18 cellular contexts compared by ENCODE assay signal in genomic region chr14:69395929-69396328, GRCh38. TPM values are rescaled to one million over a fixed set of nuclear protein-coding genes. Genes with fewer than 3 reads are reported as not detected.
DNase-seq lines count a peak whose midpoint lies in the region; ATAC-seq and TF ChIP-seq lines count a peak whose summit lies in the region.
"Had no signal": no experiment of that assay in that cellular context is flagged by ENCODE, and none has a peak within 500 bp of the region (broad histone marks: within the 10 kb centered on the region; RNA-seq: fewer than 3 reads in every experiment).

No MANE protein-coding gene starts in this region.

- peaks cover 47% of the 10 kb centered on the region for H3K36me3 ChIP-seq in CD4-positive, CD25-positive, alpha-beta regulatory T cell (ENCODE audit: control insufficient read depth, insufficient read depth, low read length)
- peaks cover 33% of the 10 kb centered on the region for H3K36me3 ChIP-seq in right atrium auricular region
- peaks cover 4 to 54% (median 31%) of the 10 kb centered on the region in 4 donors for H3K36me3 ChIP-seq in sigmoid colon

- no peak overlapping the region for H2AK5ac ChIP-seq in H9 (ENCODE audit: insufficient read length, low read length)

- H3K23ac ChIP-seq in H9 (ENCODE audit: insufficient read length, low read depth, low read length), result no peak overlapping the region

- no peaks in the 10 kb centered on the region for H3K9me3 Mint-ChIP-seq in CD4-positive, CD25-positive, alpha-beta regulatory T cell
- H3K9me3 Mint-ChIP-seq in H9 (no peaks in the 10 kb centered on the region), memory B cell (no peaks in the 10 kb centered on the region)
- H3K9me3 Mint-ChIP-seq in activated CD4-positive, alpha-beta memory T cell treated with anti-CD3 and anti-CD28 coated beads, Interleukin-2, amount 10 ng/mL, durations not matched to agents 7 days and 5 days, result no peaks in the 10 kb centered on the region
- H3K9me3 Mint-ChIP-seq: naive thymus-derived CD8-positive, alpha-beta T cell had no signal

- H3K4me1 Mint-ChIP-seq in CD4-positive, CD25-positive, alpha-beta regulatory T cell, result peaks cover 49 to 92% (median 70%) of the 10 kb centered on the region in 4 donors
- H3K4me1 Mint-ChIP-seq in H9 (peaks cover 37 to 44% of the 10 kb centered on the region in 2 experiments), memory B cell (peaks cover 35% of the 10 kb centered on the region)
- H3K4me1 Mint-ChIP-seq in activated CD4-positive, alpha-beta memory T cell treated with anti-CD3 and anti-CD28 coated beads, Interleukin-2, amount 10 ng/mL, durations not matched to agents 7 days and 5 days, result peaks cover 73% of the 10 kb centered on the region

- no peak overlapping the region for H3T11ph ChIP-seq in H9 (ENCODE audit: low read length)

- H3K79me2 ChIP-seq in H9 (ENCODE audit: insufficient read depth, low read length), result peaks cover 53% of the 10 kb centered on the region; the same call in 1 of the 2 replicates

- TF ChIP-seq EP300 in sigmoid colon (IDR thresholded peaks at IDR 0.05), result no peak

- H3K4me3 ChIP-seq in CD4-positive, CD25-positive, alpha-beta regulatory T cell (ENCODE audit: low read depth, low read length), result no peak overlapping the region
- H3K4me3 ChIP-seq in right atrium auricular region (no peak overlapping the region), sigmoid colon (no peak overlapping the region)
- H3K4me3 ChIP-seq: SJSA1, thyroid gland had no signal

- no peak overlapping the region for H4K91ac ChIP-seq in H9 (ENCODE audit: insufficient read length, low read depth, low read length)

- H2BK15ac ChIP-seq in H9 (ENCODE audit: low read depth, low read length), result no peak overlapping the region

- H3K56ac ChIP-seq in H9 (ENCODE audit: insufficient read length, low read depth, low read length), result no peak overlapping the region

- WGBS in H9 (ENCODE audit: extremely low coverage, insufficient read length, low lambda C conversion rate), result no CpG with 5 or more reads among the region's 4 CpGs
- 82 to 91% methylated on average over 4 of the region's 4 CpGs for WGBS in sigmoid colon, 2 donors

- no peaks in the 10 kb centered on the region for H3K27me3 Mint-ChIP-seq in CD4-positive, CD25-positive, alpha-beta regulatory T cell
- no peaks in the 10 kb centered on the region for H3K27me3 Mint-ChIP-seq in H9 (ENCODE audit: low read depth)
- H3K27me3 Mint-ChIP-seq in activated CD4-positive, alpha-beta memory T cell treated with anti-CD3 and anti-CD28 coated beads, Interleukin-2, amount 10 ng/mL, durations not matched to agents 7 days and 5 days, result no peaks in the 10 kb centered on the region
- H3K27me3 Mint-ChIP-seq in memory B cell, result no peaks in the 10 kb centered on the region
- H3K27me3 Mint-ChIP-seq: naive thymus-derived CD8-positive, alpha-beta T cell had no signal

- POLR2A ChIA-PET in activated CD4-positive, alpha-beta memory T cell treated with anti-CD3 and anti-CD28 coated beads, Interleukin-2, amount 10 ng/mL, durations not matched to agents 7 days and 5 days (lab: Charles Lee), result interaction anchor here (1.6 to 4.1 kb wide), 3 partner anchors 9 to 20 kb away, joined by 3 to 35 read pairs (median 12); no protein-coding TSS in a partner anchor

- no peak overlapping the region for H3K14ac ChIP-seq in H9 (ENCODE audit: insufficient read depth, low read length)

- intact Hi-C loops in sigmoid colon (cut with DNase I), result loop anchor here (5.0 to 10.0 kb wide), 3 partner anchors 154 to 366 kb away; partner anchors contain the start of gene DCAF5

- H3K4me2 ChIP-seq in H9 (ENCODE audit: insufficient read depth, insufficient read length, low read length), result no peak overlapping the region

- H2BK120ac ChIP-seq in H9 (ENCODE audit: low read depth, low read length, poor library complexity, severe bottlenecking), result no peak overlapping the region

- H3K9ac ChIP-seq in H9 (ENCODE audit: extremely low read depth, insufficient read length, low read length), result no peak overlapping the region

- H3K9me3 ChIP-seq in CD4-positive, CD25-positive, alpha-beta regulatory T cell (ENCODE audit: control insufficient read depth in 2 of 2, low read length in 2 of 2), result no peaks in the 10 kb centered on the region
- no peaks in the 10 kb centered on the region for H3K9me3 ChIP-seq in H9 (ENCODE audit: control insufficient read depth, low read depth, low read length)
- no peaks in the 10 kb centered on the region for H3K9me3 ChIP-seq in right atrium auricular region
- no peaks in the 10 kb centered on the region for H3K9me3 ChIP-seq in sigmoid colon
- H3K9me3 ChIP-seq: SJSA1, thyroid gland had no signal

- no peak for DNase-seq in CD4-positive, CD25-positive, alpha-beta regulatory T cell
- DNase-seq in H9, result no peak
- DNase-seq in activated CD4-positive, alpha-beta memory T cell treated with anti-CD3 and anti-CD28 coated beads, Interleukin-2, amount 10 ng/mL, durations not matched to agents 7 days and 5 days, result no peak
- DNase-seq in memory B cell (ENCODE audit: low spot score in 2 of 2), result no peak
- no peak for DNase-seq in right atrium auricular region (ENCODE audit: low spot score)
- no peak for DNase-seq in sigmoid colon
- DNase-seq in LoVo (ENCODE audit: low spot score), result no peak
- DNase-seq: activated gamma-delta T cell treated with Interleukin-2 at 50 U/mL for 16 hours; cerebellar nuclear complex; KG1; naive thymus-derived CD8-positive, alpha-beta T cell; NCI-H1694 treated with DMSO at 0.1 percent for 48 hours; NCI-H774; small intestine; thyroid gland had no signal

- CTCF ChIA-PET in activated CD4-positive, alpha-beta memory T cell treated with anti-CD3 and anti-CD28 coated beads, Interleukin-2, amount 10 ng/mL, durations not matched to agents 7 days and 5 days (lab: Charles Lee), result interaction anchor here (1.8 to 2.3 kb wide), 2 partner anchors 10 to 64 kb away, joined by 4 to 11 read pairs; no protein-coding TSS in a partner anchor

- H2BK5ac ChIP-seq in H9 (ENCODE audit: insufficient read length, low read length), result no peak overlapping the region

- H3K4ac ChIP-seq in H9 (ENCODE audit: low read depth, low read length), result no peak overlapping the region

- no peaks in the 10 kb centered on the region for H3K27me3 ChIP-seq in CD4-positive, CD25-positive, alpha-beta regulatory T cell (ENCODE audit: control insufficient read depth, insufficient read depth, low read length)
- H3K27me3 ChIP-seq in H9 (ENCODE audit: insufficient read depth, low read length) (no peaks in the 10 kb centered on the region), right atrium auricular region (no peaks in the 10 kb centered on the region), sigmoid colon (no peaks in the 10 kb centered on the region)
- H3K27me3 ChIP-seq: SJSA1, thyroid gland had no signal

- H3K79me1 ChIP-seq in H9 (ENCODE audit: insufficient read depth, low read depth, low read length, poor library complexity, severe bottlenecking), result peaks cover 7% of the 10 kb centered on the region

- H3K4me3 Mint-ChIP-seq in CD4-positive, CD25-positive, alpha-beta regulatory T cell, result peak overlapping the region; percentile 13 to 95 (median 88)
- peak overlapping the region; percentile 39 to 94; a peak in 3 of 5 replicates for H3K4me3 Mint-ChIP-seq in H9
- peak overlapping the region; percentile 11 for H3K4me3 Mint-ChIP-seq in activated CD4-positive, alpha-beta memory T cell treated with anti-CD3 and anti-CD28 coated beads, Interleukin-2, amount 10 ng/mL, durations not matched to agents 7 days and 5 days
- no peak overlapping the region for H3K4me3 Mint-ChIP-seq in memory B cell

- no peak overlapping the region for H4K8ac ChIP-seq in H9 (replicated peaks; ENCODE audit: insufficient read length, low read depth, low read length)

- H2AFZ ChIP-seq in H9 (ENCODE audit: low read length), result no peak overlapping the region

- no peak overlapping the region for H2BK12ac ChIP-seq in H9 (ENCODE audit: insufficient read length, low read depth, low read length)

- no peak overlapping the region for H3K18ac ChIP-seq in H9 (ENCODE audit: insufficient read length, low read depth, low read length)

- TF ChIP-seq CTCF in H9 (conservative IDR thresholded peaks at IDR 0.05) (no peak), right atrium auricular region (IDR thresholded peaks at IDR 0.05) (no peak), sigmoid colon (IDR thresholded peaks at IDR 0.05) (no peak)

- no peak for ATAC-seq in CD4-positive, CD25-positive, alpha-beta regulatory T cell (ENCODE audit: low read depth in 2 of 2)
- ATAC-seq in memory B cell (ENCODE audit: low read depth), result no peak
- ATAC-seq: esophagus mucosa; left lobe of liver; naive thymus-derived CD8-positive, alpha-beta T cell had no signal

- peaks cover 47% of the 10 kb centered on the region for H3K36me3 Mint-ChIP-seq in CD4-positive, CD25-positive, alpha-beta regulatory T cell
- H3K36me3 Mint-ChIP-seq in H9 (ENCODE audit: insufficient read depth in 1 of 3, low read depth in 3 of 3) (peaks cover 46 to 61% (median 59%) of the 10 kb centered on the region in 3 experiments; a peak in 6 of 7 replicates), memory B cell (peaks cover 30% of the 10 kb centered on the region)
- H3K36me3 Mint-ChIP-seq in activated CD4-positive, alpha-beta memory T cell treated with anti-CD3 and anti-CD28 coated beads, Interleukin-2, amount 10 ng/mL, durations not matched to agents 7 days and 5 days (ENCODE audit: low read depth), result peaks cover 73% of the 10 kb centered on the region

- peak overlapping the region in 1 of 3 donors; percentile 39 for H3K27ac Mint-ChIP-seq in CD4-positive, CD25-positive, alpha-beta regulatory T cell
- H3K27ac Mint-ChIP-seq in H9 (peak overlapping the region in 1 of 3 experiments; percentile 78; a peak in 2 of 7 replicates), memory B cell (peak overlapping the region; percentile 52)
- H3K27ac Mint-ChIP-seq in activated CD4-positive, alpha-beta memory T cell treated with anti-CD3 and anti-CD28 coated beads, Interleukin-2, amount 10 ng/mL, durations not matched to agents 7 days and 5 days, result no peak overlapping the region

- no peak for TF ChIP-seq POLR2A in sigmoid colon (IDR thresholded peaks at IDR 0.05)

- no peaks in the 10 kb centered on the region for H4K20me1 ChIP-seq in H9 (ENCODE audit: control insufficient read depth, insufficient read depth, insufficient read length)

- no peak overlapping the region for H4K5ac ChIP-seq in H9 (ENCODE audit: insufficient read length, low read depth, low read length)

- H3K4me1 ChIP-seq in CD4-positive, CD25-positive, alpha-beta regulatory T cell (ENCODE audit: control insufficient read depth, insufficient read depth, low read length, poor library complexity, severe bottlenecking), result peaks cover 81% of the 10 kb centered on the region
- H3K4me1 ChIP-seq in H9 (ENCODE audit: insufficient read depth, low read length), result 0 out of 2 replicates have a peak, but pooled peaks cover 2% of the 10 kb centered on the region
- peaks cover 0 to 40% of the 10 kb centered on the region in 2 donors for H3K4me1 ChIP-seq in right atrium auricular region
- H3K4me1 ChIP-seq in sigmoid colon, result peaks cover 0 to 51% (median 39%) of the 10 kb centered on the region in 4 donors

- peaks cover 12% of the 10 kb centered on the region for H3K23me2 ChIP-seq in H9 (ENCODE audit: insufficient read length, low read depth, low read length, poor library complexity, severe bottlenecking)

- H3K27ac ChIP-seq in CD4-positive, CD25-positive, alpha-beta regulatory T cell (ENCODE audit: insufficient read depth, low read length, poor library complexity, severe bottlenecking), result no peak overlapping the region
- no peak overlapping the region for H3K27ac ChIP-seq in H9 (ENCODE audit: insufficient read length, low read depth, low read length)
- no peak overlapping the region for H3K27ac ChIP-seq in right atrium auricular region
- no peak overlapping the region for H3K27ac ChIP-seq in sigmoid colon
- H3K27ac ChIP-seq: SJSA1, thyroid gland had no signal

- H2BK20ac ChIP-seq in H9 (ENCODE audit: low read depth, low read length, poor library complexity, severe bottlenecking), result no peak overlapping the region

RNA-seq across cellular contexts. Expression of gene ERH, which starts 2.2 kb away (rescaled TPM):
- total RNA-seq in CD4-positive, CD25-positive, alpha-beta regulatory T cell, result 117 TPM
- 10 to 100 TPM; 57.2 to 99.6 (median 73.8) TPM for polyA plus RNA-seq in CD4-positive, CD25-positive, alpha-beta regulatory T cell
- 428 and 443 TPM in 2 replicates for total RNA-seq in H9 (2021)
- 100 to 1,000 TPM; 281 to 295 TPM for total RNA-seq in activated CD4-positive, alpha-beta memory T cell treated with anti-CD3 and anti-CD28 coated beads, Interleukin-2, amount 10 ng/mL, durations not matched to agents 7 days and 5 days
- 10 to 100 TPM; 47.1 to 55.1 TPM for total RNA-seq in right atrium auricular region
- 100 to 1,000 TPM in 2 of 4 donors, 10 to 100 TPM in 2; 65.6 to 106 (median 87.9) TPM for total RNA-seq in sigmoid colon
- 100 to 1,000 TPM; 136 to 168 (median 157) TPM for polyA plus RNA-seq in sigmoid colon

RNA-seq across cellular contexts. Expression of gene SLC39A9, which starts 2.6 kb away (rescaled TPM):
- 33.1 TPM for total RNA-seq in CD4-positive, CD25-positive, alpha-beta regulatory T cell
- 10 to 100 TPM; 16.4 to 22.4 (median 22.1) TPM for polyA plus RNA-seq in CD4-positive, CD25-positive, alpha-beta regulatory T cell
- total RNA-seq in H9 (2021) (39.8 and 42.2 TPM in 2 replicates), right atrium auricular region (10 to 100 TPM; 29.3 to 37.5 TPM), sigmoid colon (10 to 100 TPM; 39.0 to 47.4 (median 42.0) TPM)
- 10 to 100 TPM; 46.1 to 47.2 TPM for total RNA-seq in activated CD4-positive, alpha-beta memory T cell treated with anti-CD3 and anti-CD28 coated beads, Interleukin-2, amount 10 ng/mL, durations not matched to agents 7 days and 5 days
- polyA plus RNA-seq in sigmoid colon, result 10 to 100 TPM; 11.4 to 32.5 (median 17.6) TPM
